ENCODE assay signal across 21 cellular contexts in genomic region chr2:241890524-241891235, GRCh38. TPM values are rescaled to one million over a fixed set of nuclear protein-coding genes. Genes with fewer than 3 reads are reported as not detected.
DNase-seq lines count a peak whose midpoint lies in the region; ATAC-seq and TF ChIP-seq lines count a peak whose summit lies in the region.
"Had no signal": no experiment of that assay in that cellular context is flagged by ENCODE, and none has a peak within 500 bp of the region (broad histone marks: within the 10 kb centered on the region; RNA-seq: fewer than 3 reads in every experiment).

No MANE protein-coding gene starts in this region.

- peaks cover 0 to 8% (median 0%) of the 10 kb centered on the region in 11 donors for H3K9me3 ChIP-seq in heart right ventricle

- no peak for TF ChIP-seq CTCF in heart right ventricle (IDR thresholded peaks at IDR 0.05)
- no peak for TF ChIP-seq CTCF in epithelial cell of esophagus (IDR thresholded peaks at IDR 0.05; ENCODE audit: insufficient read depth, low read depth, low read length, missing control alignments)

- no peaks in the 10 kb centered on the region for H3K36me3 ChIP-seq in heart right ventricle
- H3K36me3 ChIP-seq: brain microvascular endothelial cell had no signal

- H3K4me3 ChIP-seq in heart right ventricle (no peak overlapping the region), epithelial cell of esophagus (ENCODE audit: low read length) (no peak overlapping the region)

- ATAC-seq in left cardiac atrium (no peak), heart right ventricle (no peak)

- intact Hi-C loops in left cardiac atrium (cut with DNase I): no loop called here
- intact Hi-C loops in heart right ventricle (cut with DNase I): no loop called here

- peak; percentile 7 for DNase-seq in left cardiac atrium
- DNase-seq in heart right ventricle: no peak
- peak; percentile 32 for DNase-seq in NCI-H345 treated with DMSO at 0.1 percent for 48 hours (lab: John Stamatoyannopoulos, UW; ENCODE audit: unreplicated experiment)
- peak; percentile 11 for DNase-seq in epithelial cell of esophagus (ENCODE audit: low read depth)
- DNase-seq in RKO (ENCODE audit: low spot score): no peak
- no peak for DNase-seq in midbrain (lab: John Stamatoyannopoulos, UW)
- DNase-seq in stimulated activated CD4-positive, alpha-beta T cell treated with anti-CD3 and anti-CD28 coated beads, Interleukin-2, amount 100 ng/mL, for 48 hours: no peak
- no peak for DNase-seq in stimulated activated CD4-positive, alpha-beta T cell treated with anti-CD3 and anti-CD28 coated beads, Interleukin-2, amount 100 ng/mL, for 24 hours
- DNase-seq: activated CD4-positive, CD25-positive, alpha-beta regulatory T cell treated with anti-CD3 and anti-CD28 coated beads, Interleukin-2, amount 50 U/mL, for 72 hours; activated CD8-positive, alpha-beta memory T cell treated with anti-CD3 and anti-CD28 coated beads for 24 hours; activated naive CD8-positive, alpha-beta T cell treated with anti-CD3 and anti-CD28 coated beads, Interleukin-2, amount 10 ng/mL, durations not matched to agents 7 days and 5 days; brain microvascular endothelial cell; COR-L47; dermis blood vessel endothelial cell; KBM-7; nucleus accumbens; stimulated activated naive CD4-positive, alpha-beta T cell had no signal

- no peak overlapping the region for H3K27ac ChIP-seq in heart right ventricle
- H3K27ac ChIP-seq: brain microvascular endothelial cell had no signal

- no peaks in the 10 kb centered on the region for H3K27me3 ChIP-seq in heart right ventricle
- H3K27me3 ChIP-seq: brain microvascular endothelial cell had no signal

- no peaks in the 10 kb centered on the region for H3K4me1 ChIP-seq in heart right ventricle

- WGBS in heart right ventricle, 2 donors: 93 to 94% methylated on average over 29 of the region's 29 CpGs

RNA-seq across cellular contexts. Expression of gene RTP5, which starts 21.2 kb away (rescaled TPM):
- total RNA-seq in left cardiac atrium: under 1 TPM in 1 of 2 donors, not detected in 1; 0.12 TPM
- total RNA-seq in heart right ventricle: not detected
- polyA plus RNA-seq in heart right ventricle: under 1 TPM in 1 of 2 donors, not detected in 1; 0.15 TPM
- total RNA-seq: activated T-helper 1 cell treated with anti-CD3 and anti-CD28 coated beads, Interleukin-12 subunit alpha, Interleukin-12 subunit beta, Interleukin-2, Interleukin-4 antibody, amounts not matched to agents 30 ng/mL and 10 ng/mL and 1 ng/mL, durations not matched to agents 14 hours and 24 hours and 36 hours; dermis blood vessel endothelial cell; epithelial cell of proximal tubule; SK-MEL-5; urinary bladder had no signal

RNA-seq across cellular contexts. Expression of gene PDCD1, which starts 32.0 kb away (rescaled TPM):
- 1 to 10 TPM; 1.2 to 1.5 TPM for total RNA-seq in left cardiac atrium
- total RNA-seq in heart right ventricle: 10 to 100 TPM in 1 of 10 donors, 1 to 10 TPM in 9; 1.3 to 14.2 (median 2.8) TPM
- 1 to 10 TPM; 6.4 to 7.1 TPM for polyA plus RNA-seq in heart right ventricle
- total RNA-seq: dermis blood vessel endothelial cell, SK-MEL-5, urinary bladder had no signal

Comparison
In these comparisons a context has a peak if more than half of its experiments do, and no peak if none do; other contexts are left out.
1. DNase-seq: peak in left cardiac atrium (single experiment), NCI-H345 treated with DMSO at 0.1 percent for 48 hours (single experiment) and epithelial cell of esophagus (single experiment); none in heart right ventricle (0 of 2), RKO (single experiment), midbrain (single experiment), stimulated activated CD4-positive, alpha-beta T cell treated with anti-CD3 and anti-CD28 coated beads, Interleukin-2, amount 100 ng/mL, for 48 hours (0 of 2) and stimulated activated CD4-positive, alpha-beta T cell treated with anti-CD3 and anti-CD28 coated beads, Interleukin-2, amount 100 ng/mL, for 24 hours (0 of 2).